In the genomic region with DNA sequence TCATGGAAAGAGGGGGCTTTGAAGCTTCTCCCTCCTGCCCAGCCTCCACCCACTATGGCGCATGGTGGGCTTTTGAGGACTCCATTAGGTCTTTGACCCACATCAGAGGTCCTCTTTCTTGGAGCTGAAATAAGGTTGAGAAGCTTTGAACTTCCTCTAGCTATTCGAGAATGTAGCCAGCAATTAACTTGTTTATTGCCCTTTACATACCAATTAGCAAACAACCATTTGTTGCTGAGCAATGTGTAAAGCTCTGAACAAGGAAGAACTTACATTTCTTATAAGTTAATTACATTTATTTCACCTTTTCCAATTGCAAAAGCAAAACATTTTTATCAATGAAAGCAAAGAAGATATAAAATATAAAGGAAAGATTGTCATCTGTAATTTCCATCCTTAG, we compare ENCODE assay signal across 9 cellular contexts. TPM values are rescaled to one million over a fixed set of nuclear protein-coding genes. Genes with fewer than 3 reads are reported as not detected.
"Had no signal": no experiment of that assay in that cellular context is flagged by ENCODE, and none has a peak within 500 bp of the region (broad histone marks: within the 10 kb centered on the region; RNA-seq: fewer than 3 reads in every experiment).

No MANE protein-coding gene starts in this region.

- ATAC-seq: GM23338, K562 had no signal

- DNase-seq: H9, HCEC 1CT, IMR-90 had no signal

- H3K27ac Mint-ChIP-seq: GM23338 had no signal

- H3K9me3 Mint-ChIP-seq: GM23338, H9 had no signal

- FAIRE-seq: H1, H54, HTR-8/SVneo, K562 had no signal

- H3K4me3 ChIP-seq: GM23338, K562 had no signal

RNA-seq across cellular contexts. Expression of gene FOXB2, which starts 30.5 kb away (rescaled TPM):
- total RNA-seq: GM23338, HT-29, IMR-90, K562 had no signal
- polyA plus RNA-seq: GM23338, IMR-90, K562 had no signal
